17 cellular contexts compared by ENCODE assay signal in genomic region chr11:19770277-19770676, GRCh38. TPM values are rescaled to one million over a fixed set of nuclear protein-coding genes. Genes with fewer than 3 reads are reported as not detected.
DNase-seq lines count a peak whose midpoint lies in the region; ATAC-seq, FAIRE-seq and TF ChIP-seq lines count a peak whose summit lies in the region.
"Had no signal": no experiment of that assay in that cellular context is flagged by ENCODE, and none has a peak within 500 bp of the region (broad histone marks: within the 10 kb centered on the region; RNA-seq: fewer than 3 reads in every experiment).

No MANE protein-coding gene starts in this region.

- DNase-seq in T-helper 17 cell: no peak
- DNase-seq in osteoblast (ENCODE audit: insufficient read length, low spot score, missing footprints): no peak
- DNase-seq in RCC 7860 (ENCODE audit: low spot score): no peak
- no peak for DNase-seq in iPS-NIHi11 (ENCODE audit: low spot score)
- no peak for DNase-seq in putamen (ENCODE audit: low spot score)
- DNase-seq in cortex of kidney (lab: John Stamatoyannopoulos, UW): no peak
- DNase-seq: CD4-positive, CD25-positive, alpha-beta regulatory T cell; GOT3; NCI-H1092 treated with DMSO at 0.1 percent for 48 hours; NCI-H1694 treated with DMSO at 0.1 percent for 48 hours; NCI-H446; NCI-H774; RPMI8226 had no signal

- no peak for FAIRE-seq in RCC 7860 (lab: Jason Lieb, UNC)
- FAIRE-seq: G401.6 had no signal

- H3K9ac ChIP-seq in BLaER1 treated with 17β-estradiol and CSF1 and Interleukin-3, amounts not matched to agents 10 nM and 100 nM: no peak overlapping the region
- no peak overlapping the region for H3K9ac ChIP-seq in HUES48 (ENCODE audit: low read depth, low read length)

- H2AFZ ChIP-seq in osteoblast (ENCODE audit: low read length): no peak overlapping the region

- peaks cover 0 to 17% (median 14%) of the 10 kb centered on the region in 10 experiments; a peak in 15 of 20 replicates for H3K4me1 ChIP-seq in BLaER1 treated with 17β-estradiol and CSF1 and Interleukin-3, amounts not matched to agents 10 nM and 100 nM
- H3K4me1 ChIP-seq in HUES48 (ENCODE audit: control insufficient read depth, insufficient read depth, low read length) (peaks cover 42% of the 10 kb centered on the region), osteoblast (ENCODE audit: insufficient read depth, low read length) (peaks cover 26% of the 10 kb centered on the region)

- peaks cover 89% of the 10 kb centered on the region for H3K79me2 ChIP-seq in osteoblast (ENCODE audit: insufficient read depth, low read length)

- H3K36me3 Mint-ChIP-seq in T-helper 17 cell (ENCODE audit: low read depth): peaks cover 4% of the 10 kb centered on the region
- H3K36me3 Mint-ChIP-seq: CD4-positive, CD25-positive, alpha-beta regulatory T cell had no signal

- no peak overlapping the region for H3K27ac ChIP-seq in BLaER1 treated with 17β-estradiol and CSF1 and Interleukin-3, amounts not matched to agents 10 nM and 100 nM
- H3K27ac ChIP-seq in HUES48 (ENCODE audit: low read depth, low read length) (peak overlapping the region; percentile 93), osteoblast (ENCODE audit: low read depth, low read length) (no peak overlapping the region)

- peaks cover 23 to 97% (median 90%) of the 10 kb centered on the region in 11 experiments for H3K27me3 ChIP-seq in BLaER1 treated with 17β-estradiol and CSF1 and Interleukin-3, amounts not matched to agents 10 nM and 100 nM
- H3K27me3 ChIP-seq in HUES48 (ENCODE audit: control insufficient read depth, insufficient read depth, low read length) (0 out of 2 replicates have a peak, but pooled peaks cover 9% of the 10 kb centered on the region), osteoblast (ENCODE audit: insufficient read depth, low read length) (no peaks in the 10 kb centered on the region)

- no peak overlapping the region for H3K4me3 ChIP-seq in BLaER1 treated with 17β-estradiol and CSF1 and Interleukin-3, amounts not matched to agents 10 nM and 100 nM
- no peak overlapping the region for H3K4me3 ChIP-seq in HUES48 (ENCODE audit: low read depth, low read length)
- H3K4me3 ChIP-seq in osteoblast (ENCODE audit: insufficient read depth, low read length): no peak overlapping the region

- H4K20me1 ChIP-seq in BLaER1 treated with 17β-estradiol and CSF1 and Interleukin-3, amounts not matched to agents 10 nM and 100 nM: peaks cover 0 to 37% (median 8%) of the 10 kb centered on the region in 11 experiments; a peak in 7 of 22 replicates
- H4K20me1 ChIP-seq in osteoblast (ENCODE audit: insufficient read depth, low read length): peaks cover 92% of the 10 kb centered on the region

- peak overlapping the region; percentile 27 for H3K27ac Mint-ChIP-seq in T-helper 17 cell
- H3K27ac Mint-ChIP-seq: T-helper 2 cell treated with Interferon-gamma antibody and Interleukin-4, amounts not matched to agents 5 μg/mL and 100 μg/mL, for 36 hours had no signal

- no peak overlapping the region for H3K4me3 Mint-ChIP-seq in T-helper 17 cell
- H3K4me3 Mint-ChIP-seq: CD4-positive, CD25-positive, alpha-beta regulatory T cell; T-helper 2 cell treated with Interferon-gamma antibody and Interleukin-4, amounts not matched to agents 5 μg/mL and 100 μg/mL, for 36 hours had no signal

- H3K4me1 Mint-ChIP-seq in T-helper 17 cell: no peaks in the 10 kb centered on the region
- H3K4me1 Mint-ChIP-seq: CD4-positive, CD25-positive, alpha-beta regulatory T cell had no signal

- no peak for ATAC-seq in T-helper 17 cell

- H3K36me3 ChIP-seq in BLaER1 treated with 17β-estradiol and CSF1 and Interleukin-3, amounts not matched to agents 10 nM and 100 nM: no peaks in the 10 kb centered on the region
- no peaks in the 10 kb centered on the region for H3K36me3 ChIP-seq in HUES48 (ENCODE audit: control insufficient read depth, insufficient read depth, low read length)
- no peaks in the 10 kb centered on the region for H3K36me3 ChIP-seq in osteoblast (ENCODE audit: insufficient read depth, low read length)

- H3K27me3 Mint-ChIP-seq in T-helper 17 cell: peaks cover 76% of the 10 kb centered on the region

- no peaks in the 10 kb centered on the region for H3K9me3 ChIP-seq in BLaER1 treated with 17β-estradiol and CSF1 and Interleukin-3, amounts not matched to agents 10 nM and 100 nM (replicated peaks in 1 of 11)
- H3K9me3 ChIP-seq in HUES48 (ENCODE audit: control insufficient read depth, insufficient read depth, low read length): no peaks in the 10 kb centered on the region
- no peaks in the 10 kb centered on the region for H3K9me3 ChIP-seq in T-helper 17 cell (ENCODE audit: control insufficient read depth, low read length, poor library complexity, severe bottlenecking)
- H3K9me3 ChIP-seq in osteoblast (ENCODE audit: low read depth, low read length): no peaks in the 10 kb centered on the region

- H3K4me2 ChIP-seq in BLaER1 treated with 17β-estradiol and CSF1 and Interleukin-3, amounts not matched to agents 10 nM and 100 nM: peak overlapping the region in 9 of 11 experiments; percentile 36 to 69 (median 58); a peak in 13 of 22 replicates
- peak overlapping the region; percentile 26 for H3K4me2 ChIP-seq in osteoblast (ENCODE audit: insufficient read depth, low read length)

- TF ChIP-seq CTCF in osteoblast (IDR thresholded peaks at IDR 0.05; ENCODE audit: extremely low read depth, low read depth, low read length): no peak

RNA-seq across cellular contexts. Expression of gene NAV2, which starts 57.6 kb away (rescaled TPM):
- 1 to 10 TPM in 1 of 2 donors, under 1 TPM in 1; 0.96 to 1.3 TPM for total RNA-seq in T-helper 17 cell
- 8.7 and 12.4 TPM in 2 replicates for total RNA-seq in osteoblast
